ENCODE assay signal across 11 cellular contexts in the genomic region with DNA sequence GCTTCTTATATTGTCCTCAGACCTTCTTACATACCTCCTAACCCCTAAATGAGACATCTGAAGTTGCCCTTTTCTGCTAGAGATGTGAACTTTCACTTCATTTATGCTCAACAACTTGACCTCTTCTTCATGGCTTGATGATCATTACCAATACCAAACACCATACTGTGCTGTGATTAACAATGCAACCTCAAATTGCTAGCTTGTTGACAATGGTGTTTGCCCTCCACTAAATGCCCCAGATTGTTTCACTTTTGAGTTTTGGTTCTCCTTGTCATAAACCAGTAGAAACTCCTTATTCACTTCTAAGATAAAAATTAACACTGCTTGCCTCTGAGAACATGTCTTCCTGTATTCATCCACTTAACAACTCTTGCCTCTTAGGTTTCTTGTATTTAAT. TPM values are rescaled to one million over a fixed set of nuclear protein-coding genes. Genes with fewer than 3 reads are reported as not detected.
A peak's percentile ranks its signal among the peaks of the same experiment; 100 is the strongest.
DNase-seq lines count a peak whose midpoint lies in the region; ATAC-seq and TF ChIP-seq lines count a peak whose summit lies in the region.
"Had no signal": no experiment of that assay in that cellular context is flagged by ENCODE, and none has a peak within 500 bp of the region (broad histone marks: within the 10 kb centered on the region; RNA-seq: fewer than 3 reads in every experiment).

No MANE protein-coding gene starts in this region.

- no peaks in the 10 kb centered on the region for H3K27me3 Mint-ChIP-seq in activated CD4-positive, alpha-beta T cell treated with anti-CD3 and anti-CD28 coated beads for 36 hours

- peak overlapping the region; percentile 75 for H3K27ac Mint-ChIP-seq in activated CD4-positive, alpha-beta T cell treated with anti-CD3 and anti-CD28 coated beads for 36 hours

- no peaks in the 10 kb centered on the region for H3K9me3 Mint-ChIP-seq in activated CD4-positive, alpha-beta T cell treated with anti-CD3 and anti-CD28 coated beads for 36 hours (ENCODE audit: low read depth)

- peak; percentile 36 for ATAC-seq in activated CD4-positive, alpha-beta T cell treated with anti-CD3 and anti-CD28 coated beads for 36 hours
- ATAC-seq in GM21825 (IDR thresholded peaks at IDR 0.05; ENCODE audit: unreplicated experiment) (peak; percentile 65), HG03521 (IDR thresholded peaks at IDR 0.05; ENCODE audit: unreplicated experiment) (peak; percentile 47), heart right ventricle (no peak)

- no peak overlapping the region for H3K4me3 ChIP-seq in heart right ventricle
- H3K4me3 ChIP-seq: thoracic aorta had no signal

- POLR2A ChIA-PET in activated CD4-positive, alpha-beta T cell treated with anti-CD3 and anti-CD28 coated beads for 36 hours (lab: Charles Lee) = interaction anchor here (0.7 to 1.7 kb wide), 5 partner anchors 14 to 105 kb away, joined by 3 to 11 read pairs (median 4); no protein-coding TSS in a partner anchor

- CTCF ChIA-PET in activated CD4-positive, alpha-beta T cell treated with anti-CD3 and anti-CD28 coated beads for 36 hours (lab: Charles Lee) = interaction anchor here (0.6 to 4.2 kb wide), 8 partner anchors 15 to 378 kb away, joined by 3 to 32 read pairs (median 3); no protein-coding TSS in a partner anchor

- intact Hi-C loops in activated CD4-positive, alpha-beta T cell treated with anti-CD3 and anti-CD28 coated beads for 36 hours (cut with DNase I, micrococcal nuclease) = loop anchor here (5.0 to 10.0 kb wide), 6 partner anchors 83 to 1374 kb away; a partner anchor contains a TSS
- intact Hi-C loops in heart right ventricle (cut with DNase I) = loop anchor here in 5 of 10 donors (5.0 to 10.0 kb wide), 6 partner anchors 66 to 213 kb away; a partner anchor contains a TSS

- no peaks in the 10 kb centered on the region for H3K9me3 ChIP-seq in heart right ventricle
- H3K9me3 ChIP-seq: thoracic aorta had no signal

- TF ChIP-seq CTCF in heart right ventricle (IDR thresholded peaks at IDR 0.05) = no peak

- no peak for TF ChIP-seq POLR2A in erythroblast (IDR thresholded peaks at IDR 0.05; ENCODE audit: low read length)

- peaks cover 20 to 95% (median 80%) of the 10 kb centered on the region in 9 donors for H3K4me1 ChIP-seq in heart right ventricle

- H3K36me3 Mint-ChIP-seq in activated CD4-positive, alpha-beta T cell treated with anti-CD3 and anti-CD28 coated beads for 36 hours (ENCODE audit: low read depth) = peaks cover 14% of the 10 kb centered on the region

- H3K4me1 Mint-ChIP-seq in activated CD4-positive, alpha-beta T cell treated with anti-CD3 and anti-CD28 coated beads for 36 hours = peaks cover 69% of the 10 kb centered on the region

- DNase-seq in activated CD4-positive, alpha-beta T cell treated with anti-CD3 and anti-CD28 coated beads for 36 hours = no peak
- DNase-seq in activated CD4-positive, alpha-beta T cell treated with anti-CD3 and anti-CD28 coated beads, Interleukin-2, amount 50 U/mL, for 1 hour = no peak
- peak; percentile 72 for DNase-seq in renal cortical epithelial cell (ENCODE audit: low read depth)
- no peak for DNase-seq in erythroblast (lab: John Stamatoyannopoulos, UW)
- no peak for DNase-seq in globus pallidus (ENCODE audit: low spot score)
- DNase-seq in heart right ventricle = no peak
- DNase-seq: activated CD4-positive, alpha-beta T cell treated with anti-CD3 and anti-CD28 coated beads for 1 hour; NCI-H446 treated with DMSO at 0.1 percent for 48 hours had no signal

- no peak overlapping the region for H3K27ac ChIP-seq in heart right ventricle
- H3K27ac ChIP-seq: thoracic aorta had no signal

- no peaks in the 10 kb centered on the region for H3K36me3 ChIP-seq in heart right ventricle
- H3K36me3 ChIP-seq: thoracic aorta had no signal

- peak overlapping the region; percentile 20 for H3K4me3 Mint-ChIP-seq in activated CD4-positive, alpha-beta T cell treated with anti-CD3 and anti-CD28 coated beads for 36 hours

- no peaks in the 10 kb centered on the region for H3K27me3 ChIP-seq in heart right ventricle

RNA-seq across cellular contexts. Expression of a gene that starts 5.6 kb away (rescaled TPM):
- 100 to 1,000 TPM; 100 to 114 TPM for total RNA-seq in activated CD4-positive, alpha-beta T cell treated with anti-CD3 and anti-CD28 coated beads for 36 hours
- 305 and 415 TPM in 2 replicates for total RNA-seq in renal cortical epithelial cell
- 100 to 1,000 TPM in 3 of 10 donors, 10 to 100 TPM in 7; 73.4 to 122 (median 84.4) TPM for total RNA-seq in heart right ventricle
- 10 to 100 TPM; 20.1 to 38.5 TPM for polyA plus RNA-seq in heart right ventricle

Comparison
In these comparisons a context has a peak if more than half of its experiments do, and no peak if none do; other contexts are left out.
1. ATAC-seq: peak in activated CD4-positive, alpha-beta T cell treated with anti-CD3 and anti-CD28 coated beads for 36 hours (single experiment), GM21825 (single experiment) and HG03521 (single experiment); none in heart right ventricle (0 of 8).